Comparison of ENCODE assay signal across 8 cellular contexts in the genomic region with DNA sequence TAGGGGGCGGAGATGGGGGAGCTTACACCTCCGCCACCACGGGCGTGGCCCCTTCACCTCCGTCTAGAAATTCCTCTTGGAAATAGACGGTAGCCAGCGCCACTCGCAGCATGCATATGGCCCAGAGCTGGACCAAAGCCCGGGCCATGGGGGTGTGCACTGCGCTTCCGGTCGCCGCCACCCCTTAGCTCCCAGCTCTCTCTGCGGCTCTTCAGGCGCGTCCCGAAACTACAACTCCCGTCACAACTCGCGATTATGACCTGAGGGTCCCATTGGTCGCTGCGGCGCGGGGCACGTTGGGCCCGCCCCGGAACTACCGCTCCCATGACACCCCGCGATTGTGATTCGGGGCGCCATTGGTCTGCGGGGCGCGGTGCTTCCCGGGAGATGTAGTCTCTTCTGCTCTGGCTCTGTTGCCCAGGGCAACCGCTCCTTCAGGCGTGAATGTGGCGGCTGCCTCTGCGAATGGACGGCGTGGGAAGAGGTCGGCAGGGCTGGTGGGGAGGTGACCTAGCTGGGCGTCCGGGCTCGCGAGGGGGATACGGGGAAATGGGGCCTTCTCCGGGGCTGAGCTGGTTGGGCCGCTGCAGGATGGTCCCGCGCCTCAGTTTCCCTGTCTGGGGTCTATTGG. TPM values are rescaled to one million over a fixed set of nuclear protein-coding genes. Genes with fewer than 3 reads are reported as not detected.
DNase-seq lines count a peak whose midpoint lies in the region; ATAC-seq and TF ChIP-seq lines count a peak whose summit lies in the region.

A gene (plus strand): TSS at position 413 of the 631 bp plus-strand sequence. CDS start 4,399 bp downstream, outside the sequence.
A gene with protein sequence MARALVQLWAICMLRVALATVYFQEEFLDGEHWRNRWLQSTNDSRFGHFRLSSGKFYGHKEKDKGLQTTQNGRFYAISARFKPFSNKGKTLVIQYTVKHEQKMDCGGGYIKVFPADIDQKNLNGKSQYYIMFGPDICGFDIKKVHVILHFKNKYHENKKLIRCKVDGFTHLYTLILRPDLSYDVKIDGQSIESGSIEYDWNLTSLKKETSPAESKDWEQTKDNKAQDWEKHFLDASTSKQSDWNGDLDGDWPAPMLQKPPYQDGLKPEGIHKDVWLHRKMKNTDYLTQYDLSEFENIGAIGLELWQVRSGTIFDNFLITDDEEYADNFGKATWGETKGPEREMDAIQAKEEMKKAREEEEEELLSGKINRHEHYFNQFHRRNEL (minus strand): TSS at position 186 of the 631 bp plus-strand sequence. CDS start 38 bp downstream, at position 148.

- ATAC-seq in naive thymus-derived CD8-positive, alpha-beta T cell: peak; percentile 97 to 99
- ATAC-seq in stimulated activated naive B cell treated with anti-CD40 and anti-IgM and Interleukin-4, amounts not matched to agents 10 μg/mL and 1 μg/mL and 100 μg/mL, for 72 hours (replicated peaks): peak; percentile 97 to 98

- DNase-seq in EL (peak; percentile 99), H4 (ENCODE audit: low spot score) (peak; percentile 99), LNCaP clone FGC (ENCODE audit: low read depth) (peak; percentile 94), RPMI8226 (peak; percentile 99), fibroblast of mammary gland (ENCODE audit: low read depth) (peak; percentile 97)
- peak; percentile 98 for DNase-seq in activated T-helper 2 cell treated with anti-CD3 and anti-CD28 coated beads, Interferon-gamma antibody, Interleukin-2, Interleukin-4, amounts not matched to agents 10 μg/mL and 5 μg/mL and 100 μg/mL, durations not matched to agents 14 hours and 24 hours and 36 hours (ENCODE audit: low spot score)
- DNase-seq in naive thymus-derived CD8-positive, alpha-beta T cell: peak; percentile 91 to 97 (median 96)
- DNase-seq in stimulated activated naive B cell treated with anti-CD40 and anti-IgM and Interleukin-4, amounts not matched to agents 10 μg/mL and 1 μg/mL and 100 μg/mL, for 72 hours: peak; percentile 98

- peak within 1 kb of the TSS; percentile 91 for H3K4me3 Mint-ChIP-seq in activated T-helper 2 cell treated with anti-CD3 and anti-CD28 coated beads, Interferon-gamma antibody, Interleukin-2, Interleukin-4, amounts not matched to agents 10 μg/mL and 5 μg/mL and 100 μg/mL, durations not matched to agents 14 hours and 24 hours and 36 hours (ENCODE audit: low read depth)
- peak within 1 kb of the TSS; percentile 88 to 99 (median 95) for H3K4me3 Mint-ChIP-seq in naive thymus-derived CD8-positive, alpha-beta T cell
- peak within 1 kb of the TSS; percentile 90 to 95 for H3K4me3 Mint-ChIP-seq in stimulated activated naive B cell treated with anti-CD40 and anti-IgM and Interleukin-4, amounts not matched to agents 10 μg/mL and 1 μg/mL and 100 μg/mL, for 72 hours

- H3K9me3 Mint-ChIP-seq in activated T-helper 2 cell treated with anti-CD3 and anti-CD28 coated beads, Interferon-gamma antibody, Interleukin-2, Interleukin-4, amounts not matched to agents 10 μg/mL and 5 μg/mL and 100 μg/mL, durations not matched to agents 14 hours and 24 hours and 36 hours: no peaks in the 10 kb centered on the region
- no peaks in the 10 kb centered on the region for H3K9me3 Mint-ChIP-seq in naive thymus-derived CD8-positive, alpha-beta T cell
- H3K9me3 Mint-ChIP-seq in stimulated activated naive B cell treated with anti-CD40 and anti-IgM and Interleukin-4, amounts not matched to agents 10 μg/mL and 1 μg/mL and 100 μg/mL, for 72 hours: no peaks in the 10 kb centered on the region

- H3K36me3 Mint-ChIP-seq in activated T-helper 2 cell treated with anti-CD3 and anti-CD28 coated beads, Interferon-gamma antibody, Interleukin-2, Interleukin-4, amounts not matched to agents 10 μg/mL and 5 μg/mL and 100 μg/mL, durations not matched to agents 14 hours and 24 hours and 36 hours (ENCODE audit: low read depth): peaks cover 1% of the 10 kb centered on the region
- peaks cover 0 to 4% (median 0%) of the 10 kb centered on the region in 3 donors for H3K36me3 Mint-ChIP-seq in naive thymus-derived CD8-positive, alpha-beta T cell
- peaks cover 4 to 6% of the 10 kb centered on the region in 2 donors for H3K36me3 Mint-ChIP-seq in stimulated activated naive B cell treated with anti-CD40 and anti-IgM and Interleukin-4, amounts not matched to agents 10 μg/mL and 1 μg/mL and 100 μg/mL, for 72 hours

- no peak for TF ChIP-seq CTCF in LNCaP clone FGC (IDR thresholded peaks at IDR 0.05; ENCODE audit: control insufficient read depth, extremely low read depth, insufficient read depth)
- TF ChIP-seq CTCF in fibroblast of mammary gland (conservative IDR thresholded peaks at IDR 0.05; ENCODE audit: control insufficient read depth, insufficient read depth, low read depth, low read length): no peak

- intact Hi-C loops in activated T-helper 2 cell treated with anti-CD3 and anti-CD28 coated beads, Interferon-gamma antibody, Interleukin-2, Interleukin-4, amounts not matched to agents 10 μg/mL and 5 μg/mL and 100 μg/mL, durations not matched to agents 14 hours and 24 hours and 36 hours (cut with micrococcal nuclease): loop anchor here (1.0 to 5.0 kb wide), 5 partner anchors 25 to 132 kb away; a partner anchor contains a TSS

- POLR2A ChIA-PET in naive thymus-derived CD8-positive, alpha-beta T cell (lab: Charles Lee): interaction anchor here (0.8 to 1.7 kb wide), 8 partner anchors 24 to 719 kb away, joined by 3 to 12 read pairs (median 3); a partner anchor contains a TSS

- peak within 1 kb of the TSS; percentile 68 for H3K27ac Mint-ChIP-seq in activated T-helper 2 cell treated with anti-CD3 and anti-CD28 coated beads, Interferon-gamma antibody, Interleukin-2, Interleukin-4, amounts not matched to agents 10 μg/mL and 5 μg/mL and 100 μg/mL, durations not matched to agents 14 hours and 24 hours and 36 hours
- H3K27ac Mint-ChIP-seq in naive thymus-derived CD8-positive, alpha-beta T cell: peak within 1 kb of the TSS; percentile 88 to 97 (median 94)
- H3K27ac Mint-ChIP-seq in stimulated activated naive B cell treated with anti-CD40 and anti-IgM and Interleukin-4, amounts not matched to agents 10 μg/mL and 1 μg/mL and 100 μg/mL, for 72 hours: peak within 1 kb of the TSS; percentile 91

- peak within 1 kb of the TSS; percentile 96 for H3K4me3 ChIP-seq in LNCaP clone FGC (ENCODE audit: low read depth, low read length)
- H3K4me3 ChIP-seq in fibroblast of mammary gland (ENCODE audit: control insufficient read depth, low read depth, low read length): peak within 1 kb of the TSS; percentile 73

- no peaks in the 10 kb centered on the region for H3K27me3 Mint-ChIP-seq in activated T-helper 2 cell treated with anti-CD3 and anti-CD28 coated beads, Interferon-gamma antibody, Interleukin-2, Interleukin-4, amounts not matched to agents 10 μg/mL and 5 μg/mL and 100 μg/mL, durations not matched to agents 14 hours and 24 hours and 36 hours (ENCODE audit: low read depth)
- H3K27me3 Mint-ChIP-seq in naive thymus-derived CD8-positive, alpha-beta T cell: no peaks in the 10 kb centered on the region
- H3K27me3 Mint-ChIP-seq in stimulated activated naive B cell treated with anti-CD40 and anti-IgM and Interleukin-4, amounts not matched to agents 10 μg/mL and 1 μg/mL and 100 μg/mL, for 72 hours: no peaks in the 10 kb centered on the region

- H3K4me1 Mint-ChIP-seq in activated T-helper 2 cell treated with anti-CD3 and anti-CD28 coated beads, Interferon-gamma antibody, Interleukin-2, Interleukin-4, amounts not matched to agents 10 μg/mL and 5 μg/mL and 100 μg/mL, durations not matched to agents 14 hours and 24 hours and 36 hours (ENCODE audit: low read depth): peaks cover 9% of the 10 kb centered on the region
- H3K4me1 Mint-ChIP-seq in naive thymus-derived CD8-positive, alpha-beta T cell: peaks cover 7 to 16% (median 11%) of the 10 kb centered on the region in 4 donors
- H3K4me1 Mint-ChIP-seq in stimulated activated naive B cell treated with anti-CD40 and anti-IgM and Interleukin-4, amounts not matched to agents 10 μg/mL and 1 μg/mL and 100 μg/mL, for 72 hours: peaks cover 7 to 28% of the 10 kb centered on the region in 2 donors

RNA-seq across cellular contexts. Expression of the first gene that starts in this region (rescaled TPM):
- 6.7 and 7.7 TPM in 2 replicates for total RNA-seq in H4 (2014; rRNA removed; shearing (Covaris generic))
- total RNA-seq in activated T-helper 2 cell treated with anti-CD3 and anti-CD28 coated beads, Interferon-gamma antibody, Interleukin-2, Interleukin-4, amounts not matched to agents 10 μg/mL and 5 μg/mL and 100 μg/mL, durations not matched to agents 14 hours and 24 hours and 36 hours: 3.8 and 3.9 TPM in 2 replicates
- total RNA-seq in naive thymus-derived CD8-positive, alpha-beta T cell: 1 to 10 TPM; 4.1 to 4.4 TPM
- polyA plus RNA-seq in naive thymus-derived CD8-positive, alpha-beta T cell: 1 to 10 TPM in 1 of 3 donors, under 1 TPM in 1, not detected in 1; 0.23 to 2.0 TPM

RNA-seq across cellular contexts. Expression of the second gene that starts in this region (rescaled TPM):
- 0.08 and 0.47 TPM in 2 replicates for total RNA-seq in H4 (2014; rRNA removed; shearing (Covaris generic))
- not detected in 2 replicates for total RNA-seq in activated T-helper 2 cell treated with anti-CD3 and anti-CD28 coated beads, Interferon-gamma antibody, Interleukin-2, Interleukin-4, amounts not matched to agents 10 μg/mL and 5 μg/mL and 100 μg/mL, durations not matched to agents 14 hours and 24 hours and 36 hours
- total RNA-seq in naive thymus-derived CD8-positive, alpha-beta T cell: not detected
- not detected for polyA plus RNA-seq in naive thymus-derived CD8-positive, alpha-beta T cell

Comparison
In these comparisons a context has a peak if more than half of its experiments do, and no peak if none do; other contexts are left out.
1. Peak in every context shown above with its lines: DNase-seq, ATAC-seq and H3K4me3 ChIP-seq.